In genomic region chr1:169711469-169712308, GRCh38 we compare ENCODE assay signal across 8 cellular contexts. TPM values are rescaled to one million over a fixed set of nuclear protein-coding genes. Genes with fewer than 3 reads are reported as not detected.
DNase-seq lines count a peak whose midpoint lies in the region; ATAC-seq and TF ChIP-seq lines count a peak whose summit lies in the region.

Gene SELL, minus strand, starts transcription at chr1:169711620. Its CDS starts 122 bp downstream, at chr1:169711498.

- no peaks in the 10 kb centered on the region for H3K36me3 ChIP-seq in BE2C
- H3K36me3 ChIP-seq in colonic mucosa = no peaks in the 10 kb centered on the region
- H3K36me3 ChIP-seq in left lung = no peaks in the 10 kb centered on the region

- H3K9me3 ChIP-seq in BE2C (no peaks in the 10 kb centered on the region), colonic mucosa (no peaks in the 10 kb centered on the region), left lung (peaks cover 0 to 11% of the 10 kb centered on the region in 2 donors)

- H3K9ac ChIP-seq in colonic mucosa (ENCODE audit: low read depth in 2 of 2, low read length in 2 of 2) = peak within 1 kb of the TSS in 1 of 2 donors; percentile 27

- H3K27me3 ChIP-seq in BE2C = peaks cover 16% of the 10 kb centered on the region
- H3K27me3 ChIP-seq in colonic mucosa = no peaks in the 10 kb centered on the region
- H3K27me3 ChIP-seq in left lung = no peaks in the 10 kb centered on the region

- no peaks in the 10 kb centered on the region for H3K27me3 Mint-ChIP-seq in activated B cell treated with CpG ODN at 0.5 μM for 24 hours

- TF ChIP-seq CTCF in BE2C (IDR thresholded peaks at IDR 0.05; ENCODE audit: low read depth, low read length) = peak; percentile 89
- peak; percentile 77 for TF ChIP-seq CTCF in activated B cell treated with CpG ODN at 0.5 μM for 24 hours (IDR thresholded peaks at IDR 0.05)
- TF ChIP-seq CTCF in colonic mucosa (IDR thresholded peaks at IDR 0.05) = peak; percentile 65
- TF ChIP-seq CTCF in left lung (IDR thresholded peaks at IDR 0.05) = peak; percentile 62 to 84

- DNase-seq in BE2C (peak; percentile 51), NCI-H226 (peak; percentile 46), activated B cell treated with CpG ODN at 0.5 μM for 24 hours (no peak), colonic mucosa (peak; percentile 81), left lung (peak in 1 of 2 donors; percentile 47)
- peak; percentile 81 for DNase-seq in stimulated activated CD4-positive, alpha-beta T cell treated with anti-CD3 and anti-CD28 coated beads, Interleukin-4, amount 100 ng/mL, for 24 hours

- peaks cover 41% of the 10 kb centered on the region for H3K4me1 Mint-ChIP-seq in activated B cell treated with CpG ODN at 0.5 μM for 24 hours

- H3K27ac ChIP-seq in colonic mucosa (no peak within 1 kb of the TSS), left lung (peak within 1 kb of the TSS; percentile 39 to 75)

- POLR2A ChIA-PET in activated B cell treated with CpG ODN at 0.5 μM for 24 hours (lab: Charles Lee) = interaction anchor here (0.8 to 6.5 kb wide), 13 partner anchors 9 to 226 kb away, joined by 3 to 54 read pairs (median 4); partner anchors contain the start of genes F5, METTL18 and SLC19A2

- ATAC-seq in GM18873 (IDR thresholded peaks at IDR 0.05; ENCODE audit: low FRiP score, unreplicated experiment) (peak; percentile 75), HG03103 (IDR thresholded peaks at IDR 0.05; ENCODE audit: low read depth, unreplicated experiment) (peak; percentile 69), activated B cell treated with CpG ODN at 0.5 μM for 24 hours (ENCODE audit: low read depth) (peak; percentile 78), left lung (peak; percentile 100)

- H3K9me3 Mint-ChIP-seq in activated B cell treated with CpG ODN at 0.5 μM for 24 hours = peaks cover 3% of the 10 kb centered on the region

- intact Hi-C loops in activated B cell treated with CpG ODN at 0.5 μM for 24 hours (cut with micrococcal nuclease) (loop anchor here (1.0 to 10.0 kb wide), 14 partner anchors 10 to 1367 kb away; partner anchors contain the start of genes BLZF1, F5, METTL18 and NME7), colonic mucosa (cut with DNase I) (loop anchor here (5.0 kb wide), 1 partner anchor 109 kb away; no protein-coding TSS in a partner anchor), left lung (cut with DNase I) (loop anchor here in 1 of 2 donors (5.0 kb wide), 1 partner anchor 109 kb away; no protein-coding TSS in a partner anchor)

- no peak within 1 kb of the TSS; the same call in 1 of the 2 replicates for H3K4me3 ChIP-seq in BE2C (ENCODE audit: low read depth, low read length)
- H3K4me3 ChIP-seq in colonic mucosa = peak within 1 kb of the TSS; percentile 20
- peak within 1 kb of the TSS; percentile 13 to 34 for H3K4me3 ChIP-seq in left lung

- H3K36me3 Mint-ChIP-seq in activated B cell treated with CpG ODN at 0.5 μM for 24 hours (ENCODE audit: low read depth) = peaks cover 19% of the 10 kb centered on the region

- peak within 1 kb of the TSS; percentile 90 for H3K4me3 Mint-ChIP-seq in activated B cell treated with CpG ODN at 0.5 μM for 24 hours

- H3K27ac Mint-ChIP-seq in activated B cell treated with CpG ODN at 0.5 μM for 24 hours = peak within 1 kb of the TSS; percentile 97

- H3K4me1 ChIP-seq in BE2C (no peaks in the 10 kb centered on the region), colonic mucosa (no peaks in the 10 kb centered on the region), left lung (peaks cover 0 to 26% of the 10 kb centered on the region in 2 donors)

- CTCF ChIA-PET in activated B cell treated with CpG ODN at 0.5 μM for 24 hours (lab: Charles Lee) = interaction anchor here (0.6 to 3.8 kb wide), 34 partner anchors 10 to 183 kb away, joined by 3 to 312 read pairs (median 6); partner anchors contain the start of genes F5 and METTL18

RNA-seq across cellular contexts. Expression of gene SELL, which starts in this region (rescaled TPM):
- polyA plus RNA-seq in BE2C (2012; ENCODE audit: insufficient read depth, insufficient read length, low read depth) = not detected
- total RNA-seq in activated B cell treated with CpG ODN at 0.5 μM for 24 hours (151 and 156 TPM in 2 replicates), colonic mucosa (1 to 10 TPM; 1.5 to 2.2 TPM), left lung (10 to 100 TPM; 10.2 to 59.2 TPM)
